12 cellular contexts compared by ENCODE assay signal in genomic region chr2:158936978-158937377, GRCh38. TPM values are rescaled to one million over a fixed set of nuclear protein-coding genes. Genes with fewer than 3 reads are reported as not detected.
DNase-seq lines count a peak whose midpoint lies in the region; ATAC-seq and TF ChIP-seq lines count a peak whose summit lies in the region.
"Had no signal": no experiment of that assay in that cellular context is flagged by ENCODE, and none has a peak within 500 bp of the region (broad histone marks: within the 10 kb centered on the region; RNA-seq: fewer than 3 reads in every experiment).

No MANE protein-coding gene starts in this region.

- no peak for TF ChIP-seq POLR2A in adrenal gland (IDR thresholded peaks at IDR 0.05)

- ATAC-seq in Right ventricle myocardium superior (ENCODE audit: poor library complexity) (peak; percentile 74), GM19467 (IDR thresholded peaks at IDR 0.05; ENCODE audit: unreplicated experiment) (no peak)
- ATAC-seq: activated CD4-positive, CD25-positive, alpha-beta regulatory T cell treated with anti-CD3 and anti-CD28 coated beads, Interleukin-2, amount 50 U/mL, for 24 hours; stimulated activated naive CD8-positive, alpha-beta T cell treated with anti-CD3 and anti-CD28 coated beads, Interleukin-15, Interleukin-2, amounts not matched to agents 100 U/mL and 50 U/mL, for 24 hours had no signal

- intact Hi-C loops in adrenal gland (cut with DNase I), result no loop called here
- intact Hi-C loops in Right ventricle myocardium superior (cut with DNase I), result no loop called here
- intact Hi-C loops in posterior vena cava (cut with DNase I), result no loop called here

- TF ChIP-seq CTCF in adrenal gland (IDR thresholded peaks at IDR 0.05), result no peak

- H4K20me1 ChIP-seq in Karpas-422 (ENCODE audit: insufficient read depth, low read depth, low read length), result no peaks in the 10 kb centered on the region

- H3K27me3 ChIP-seq in adrenal gland (no peaks in the 10 kb centered on the region), skeletal muscle satellite cell (ENCODE audit: control insufficient read depth, insufficient read depth, low read length) (no peaks in the 10 kb centered on the region), Karpas-422 (ENCODE audit: low read length) (no peaks in the 10 kb centered on the region)

- no peak overlapping the region for H3K27ac ChIP-seq in adrenal gland
- H3K27ac ChIP-seq in Karpas-422 (ENCODE audit: low read length), result no peak overlapping the region
- H3K27ac ChIP-seq: KMS-11 had no signal

- H3K4me2 ChIP-seq in skeletal muscle satellite cell (ENCODE audit: low read length) (peak overlapping the region; percentile 17), Karpas-422 (ENCODE audit: low read depth, low read length, poor library complexity, severe bottlenecking) (no peak overlapping the region)
- H3K4me2 ChIP-seq: KMS-11 had no signal

- no peaks in the 10 kb centered on the region for H3K9me2 ChIP-seq in Karpas-422 (replicated peaks; ENCODE audit: insufficient read depth, low read length)

- H3K79me2 ChIP-seq in Karpas-422 (ENCODE audit: low read length), result no peaks in the 10 kb centered on the region

- no peak overlapping the region for H3K9ac ChIP-seq in skeletal muscle satellite cell (ENCODE audit: low read depth, low read length)
- H3K9ac ChIP-seq in Karpas-422 (ENCODE audit: low read length), result no peak overlapping the region
- H3K9ac ChIP-seq: KMS-11 had no signal

- 49 to 67% (median 59%) methylated on average over 2 of the region's 2 CpGs for WGBS in adrenal gland, 4 donors

- DNase-seq in GM04504 (ENCODE audit: low read depth) (peak; percentile 84), adrenal gland (peak in 4 of 7 donors; percentile 4 to 42 (median 23)), Right ventricle myocardium superior (no peak), activated gamma-delta T cell treated with Interleukin-2 at 50 U/mL for 16 hours (no peak), Karpas-422 (no peak), posterior vena cava (ENCODE audit: low spot score) (no peak)
- DNase-seq: stimulated activated naive CD8-positive, alpha-beta T cell treated with anti-CD3 and anti-CD28 coated beads, Interleukin-15, Interleukin-2, amounts not matched to agents 100 U/mL and 50 U/mL, for 24 hours had no signal

- H2AFZ ChIP-seq in Karpas-422 (ENCODE audit: low read length), result no peak overlapping the region

- H3K36me3 ChIP-seq in adrenal gland (replicated peaks in 1 of 2), result no peaks in the 10 kb centered on the region
- H3K36me3 ChIP-seq in skeletal muscle satellite cell (ENCODE audit: insufficient read depth, low read length), result no peaks in the 10 kb centered on the region
- no peaks in the 10 kb centered on the region for H3K36me3 ChIP-seq in Karpas-422 (ENCODE audit: insufficient read depth, low read length)

- H3K4me1 ChIP-seq in adrenal gland (replicated peaks in 1 of 2) (no peaks in the 10 kb centered on the region), skeletal muscle satellite cell (ENCODE audit: control insufficient read depth, insufficient read depth, low read length) (peaks cover 27% of the 10 kb centered on the region), Karpas-422 (ENCODE audit: low read length) (no peaks in the 10 kb centered on the region)

- H3K9me3 ChIP-seq in adrenal gland (replicated peaks in 1 of 3), result no peaks in the 10 kb centered on the region
- H3K9me3 ChIP-seq in skeletal muscle satellite cell (replicated peaks; ENCODE audit: low read length), result no peaks in the 10 kb centered on the region
- no peaks in the 10 kb centered on the region for H3K9me3 ChIP-seq in Karpas-422 (ENCODE audit: low read length)

- H3K4me3 ChIP-seq in adrenal gland, result no peak overlapping the region
- no peak overlapping the region for H3K4me3 ChIP-seq in skeletal muscle satellite cell (ENCODE audit: low read length)
- no peak overlapping the region for H3K4me3 ChIP-seq in Karpas-422 (ENCODE audit: low read length)
- H3K4me3 ChIP-seq: skin epidermis had no signal

RNA-seq across cellular contexts. Expression of gene TANC1, which starts 31.5 kb away (rescaled TPM):
- total RNA-seq in adrenal gland, result 10 to 100 TPM; 17.3 to 53.3 (median 29.6) TPM
- 10 to 100 TPM; 18.8 to 20.4 (median 20.3) TPM for polyA plus RNA-seq in adrenal gland
- total RNA-seq in Right ventricle myocardium superior, result 56.2 TPM
- 3.9 and 5.3 TPM in 2 replicates for total RNA-seq in skeletal muscle satellite cell (2012; rRNA removed)
- not detected in 2 replicates for total RNA-seq in Karpas-422 (2014; rRNA removed; shearing (Covaris generic); ENCODE audit: low replicate concordance)
- total RNA-seq in posterior vena cava, result 10 to 100 TPM; 35.1 to 44.5 TPM

Comparison
In these comparisons a context has a peak if more than half of its experiments do, and no peak if none do; other contexts are left out.
1. DNase-seq: peak in GM04504 (single experiment) and adrenal gland (4 of 7); none in Right ventricle myocardium superior (single experiment), activated gamma-delta T cell treated with Interleukin-2 at 50 U/mL for 16 hours (single experiment), Karpas-422 (single experiment) and posterior vena cava (single experiment).
2. RNA of gene TANC1, which starts 31.5 kb away (total RNA-seq): 56.2 TPM in Right ventricle myocardium superior (single experiment), 35.1 to 44.5 TPM in posterior vena cava and 17.3 to 53.3 TPM in adrenal gland; not detected in Karpas-422; every median in the first group is over 10 times any median in the second.